In genomic region chr12:56189918-56190694, GRCh38 we compare ENCODE assay signal across 8 cellular contexts. TPM values are rescaled to one million over a fixed set of nuclear protein-coding genes. Genes with fewer than 3 reads are reported as not detected.
DNase-seq lines count a peak whose midpoint lies in the region; ATAC-seq and TF ChIP-seq lines count a peak whose summit lies in the region.

No MANE protein-coding gene starts in this region.

- peak overlapping the region; percentile 92 to 97 for H3K27ac ChIP-seq in ascending aorta
- H3K27ac ChIP-seq in urinary bladder (ENCODE audit: low read depth): peak overlapping the region; percentile 76

- intact Hi-C loops in ascending aorta (cut with DNase I): loop anchor here (1.0 to 10.0 kb wide), 6 partner anchors 31 to 275 kb away; partner anchors contain the start of genes ANKRD52, MYL6, NABP2 and SPRYD4

- H3K4me1 ChIP-seq in ascending aorta: peaks cover 3 to 6% of the 10 kb centered on the region in 2 donors
- H3K4me1 ChIP-seq in urinary bladder (ENCODE audit: insufficient read depth): no peaks in the 10 kb centered on the region

- H3K4me3 ChIP-seq in ascending aorta (peak overlapping the region; percentile 61 to 91), urinary bladder (ENCODE audit: low read depth, low read length) (peak overlapping the region; percentile 87)

- 1% methylated on average over 42 of the region's 42 CpGs for WGBS in urinary bladder

- ATAC-seq in HG02852 (IDR thresholded peaks at IDR 0.05; ENCODE audit: unreplicated experiment): peak; percentile 41

- H3K36me3 ChIP-seq in ascending aorta (peaks cover 9 to 15% of the 10 kb centered on the region in 2 donors), urinary bladder (ENCODE audit: insufficient read depth) (no peaks in the 10 kb centered on the region)

- H3K27me3 ChIP-seq in ascending aorta: no peaks in the 10 kb centered on the region

- TF ChIP-seq CTCF in ascending aorta (IDR thresholded peaks at IDR 0.05): no peak

- no peaks in the 10 kb centered on the region for H3K9me3 ChIP-seq in ascending aorta

- DNase-seq in GM04504 (ENCODE audit: low read depth) (peak; percentile 67), NCI-H187 (lab: John Stamatoyannopoulos, UW) (peak; percentile 86 to 88), T-helper 22 cell (ENCODE audit: low read depth) (peak; percentile 49), ascending aorta (ENCODE audit: low spot score in 2 of 2) (peak; percentile 43 to 89), hepatic stellate cell (ENCODE audit: low spot score) (peak; percentile 63), pulmonary artery endothelial cell (ENCODE audit: low read depth, low spot score) (peak; percentile 43)

RNA-seq across cellular contexts. Expression of gene SMARCC2, which starts 0.8 kb away (rescaled TPM):
- total RNA-seq in ascending aorta: 53.9 TPM
- total RNA-seq in pulmonary artery endothelial cell: 53.2 and 70.9 TPM in 2 replicates
- 51.1 TPM for total RNA-seq in urinary bladder
- polyA plus RNA-seq in urinary bladder: 68.8 TPM

RNA-seq across cellular contexts. Expression of gene RNF41, which starts 31.6 kb away (rescaled TPM):
- 50.3 TPM for total RNA-seq in ascending aorta
- total RNA-seq in pulmonary artery endothelial cell: 189 and 215 TPM in 2 replicates
- total RNA-seq in urinary bladder: 42.9 TPM
- polyA plus RNA-seq in urinary bladder: 37.8 TPM

RNA-seq across cellular contexts. Expression of gene MYL6, which starts 31.9 kb away (rescaled TPM):
- total RNA-seq in ascending aorta (1,476 TPM), pulmonary artery endothelial cell (2,535 and 2,553 TPM in 2 replicates), urinary bladder (2,133 TPM)
- polyA plus RNA-seq in urinary bladder: 7,162 TPM

RNA-seq across cellular contexts. Expression of gene NABP2, which starts 34.0 kb away (rescaled TPM):
- 2.8 TPM for total RNA-seq in ascending aorta
- total RNA-seq in pulmonary artery endothelial cell: 37.1 and 44.1 TPM in 2 replicates
- 15.7 TPM for total RNA-seq in urinary bladder
- polyA plus RNA-seq in urinary bladder: 31.0 TPM

RNA-seq across cellular contexts. Expression of gene MYL6B, which starts 37.7 kb away (rescaled TPM):
- total RNA-seq in ascending aorta: 53.6 TPM
- 60.6 and 81.1 TPM in 2 replicates for total RNA-seq in pulmonary artery endothelial cell
- 65.3 TPM for total RNA-seq in urinary bladder
- polyA plus RNA-seq in urinary bladder: 32.4 TPM

Comparison
In these comparisons a context has a peak if more than half of its experiments do, and no peak if none do; other contexts are left out.
1. Peak in every context shown above with its lines: DNase-seq, ATAC-seq, H3K4me3 ChIP-seq and H3K27ac ChIP-seq.